ENCODE assay signal across 8 cellular contexts in genomic region chr6:142746524-142746923, GRCh38.
A peak's percentile ranks its signal among the peaks of the same experiment; 100 is the strongest.
DNase-seq lines count a peak whose midpoint lies in the region; ATAC-seq and TF ChIP-seq lines count a peak whose summit lies in the region.

No MANE protein-coding gene starts in this region.

- H3K4me3 ChIP-seq in mucosa of descending colon = no peak overlapping the region

- intact Hi-C loops in mucosa of descending colon (cut with DNase I, micrococcal nuclease) = no loop called here

- H3K4me1 ChIP-seq in mucosa of descending colon (ENCODE audit: low read depth) = no peaks in the 10 kb centered on the region

- no peaks in the 10 kb centered on the region for H3K36me3 ChIP-seq in mucosa of descending colon (ENCODE audit: low read depth)

- H3K9me3 ChIP-seq in mucosa of descending colon = no peaks in the 10 kb centered on the region

- DNase-seq in ELF-1 (ENCODE audit: low read depth, low spot score) (peak; percentile 51), RKO (ENCODE audit: low spot score) (peak; percentile 39), dermis blood vessel endothelial cell (peak; percentile 66), mucosa of descending colon (peak in 1 of 3 donors; percentile 45), SKM-1 (lab: John Stamatoyannopoulos, UW; ENCODE audit: unreplicated experiment) (no peak), DMS79 (lab: John Stamatoyannopoulos, UW) (no peak)

- TF ChIP-seq CTCF in mucosa of descending colon (IDR thresholded peaks at IDR 0.05) = no peak

- ATAC-seq in GM21717 (IDR thresholded peaks at IDR 0.05; ENCODE audit: unreplicated experiment) (peak; percentile 79), mucosa of descending colon (peak; percentile 50), HG02970 (IDR thresholded peaks at IDR 0.05; ENCODE audit: low FRiP score, unreplicated experiment) (no peak)

Comparison
In these comparisons a context has a peak if more than half of its experiments do, and no peak if none do; other contexts are left out.
1. DNase-seq: peak in ELF-1 (single experiment), RKO (single experiment) and dermis blood vessel endothelial cell (single experiment); none in SKM-1 (single experiment) and DMS79 (single experiment).